9 cellular contexts compared by ENCODE assay signal in the genomic region with DNA sequence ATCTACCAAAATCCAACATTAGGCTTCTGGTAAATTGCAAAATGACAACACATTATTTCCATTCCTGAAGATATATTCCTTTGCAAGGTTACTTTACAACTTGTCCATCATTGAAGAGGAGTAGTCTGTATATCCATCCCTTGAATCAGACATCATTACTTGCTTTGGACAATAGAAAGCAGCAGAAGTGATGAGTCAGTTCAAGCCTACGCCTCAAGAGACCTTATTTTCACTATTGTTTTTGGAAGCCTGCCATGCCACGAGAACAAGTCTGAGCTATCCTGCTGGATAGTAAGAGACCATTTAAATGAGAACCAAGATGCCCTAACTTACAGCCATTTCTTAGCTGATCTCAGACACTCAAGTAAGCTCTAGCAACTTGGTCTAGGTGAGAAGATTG.
DNase-seq lines count a peak whose midpoint lies in the region; ATAC-seq and TF ChIP-seq lines count a peak whose summit lies in the region.
"Had no signal": no experiment of that assay in that cellular context is flagged by ENCODE, and none has a peak within 500 bp of the region (broad histone marks: within the 10 kb centered on the region; RNA-seq: fewer than 3 reads in every experiment).

No MANE protein-coding gene starts in this region.

- no peak overlapping the region for H3K4me3 ChIP-seq in lung
- H3K4me3 ChIP-seq: tibial nerve had no signal

- H3K9me3 ChIP-seq in lung (ENCODE audit: control insufficient read depth in 2 of 2, insufficient read depth in 1 of 2, low read length in 1 of 2): no peaks in the 10 kb centered on the region

- peak; percentile 81 for DNase-seq in RPMI8226
- DNase-seq in lung (ENCODE audit: low spot score): no peak
- DNase-seq in activated naive CD4-positive, alpha-beta T cell treated with anti-CD3 and anti-CD28 coated beads, Interleukin-2, amount 50 U/mL, for 16 hours: no peak
- no peak for DNase-seq in T-helper 2 cell
- no peak for DNase-seq in glutamatergic neuron
- no peak for DNase-seq in NCI-H2107 (lab: John Stamatoyannopoulos, UW)

- TF ChIP-seq CTCF in lung (IDR thresholded peaks at IDR 0.05; ENCODE audit: control extremely low read depth, extremely low read depth) (no peak), glutamatergic neuron (IDR thresholded peaks at IDR 0.05; ENCODE audit: partially characterized antibody, unreplicated experiment) (no peak)

- H3K4me1 ChIP-seq in lung (ENCODE audit: control insufficient read depth in 2 of 2, insufficient read depth in 2 of 2, low read length in 2 of 2): no peaks in the 10 kb centered on the region

- no peaks in the 10 kb centered on the region for H3K36me3 Mint-ChIP-seq in glutamatergic neuron (ENCODE audit: unreplicated experiment)

- no peaks in the 10 kb centered on the region for H3K4me1 Mint-ChIP-seq in glutamatergic neuron (ENCODE audit: low read depth, unreplicated experiment)

- H3K27ac ChIP-seq in lung (ENCODE audit: low read depth in 1 of 2, low read length in 1 of 2): no peak overlapping the region
- H3K27ac ChIP-seq: tibial nerve had no signal

- ATAC-seq in GM18519 (IDR thresholded peaks at IDR 0.05; ENCODE audit: low FRiP score, unreplicated experiment): peak; percentile 97
- ATAC-seq in HG02981 (IDR thresholded peaks at IDR 0.05; ENCODE audit: unreplicated experiment): peak; percentile 77
- peak; percentile 11 for ATAC-seq in lung (ENCODE audit: insufficient read depth, low FRiP score)

- no peaks in the 10 kb centered on the region for H3K9me3 Mint-ChIP-seq in glutamatergic neuron (ENCODE audit: unreplicated experiment)

- no peak overlapping the region for H3K27ac Mint-ChIP-seq in glutamatergic neuron (ENCODE audit: unreplicated experiment)

- H3K36me3 ChIP-seq in lung (ENCODE audit: control insufficient read depth in 2 of 2, insufficient read depth in 2 of 2, low read length in 2 of 2): no peaks in the 10 kb centered on the region
- H3K36me3 ChIP-seq: tibial nerve had no signal

- whole genome bisulfite sequencing in lung, 2 donors: 44 to 63% methylated on average over 2 of the region's 2 CpGs

- H3K4me3 Mint-ChIP-seq in glutamatergic neuron (ENCODE audit: unreplicated experiment): no peak overlapping the region

- no peaks in the 10 kb centered on the region for H3K27me3 ChIP-seq in lung (ENCODE audit: control insufficient read depth, insufficient read depth)
- H3K27me3 ChIP-seq: tibial nerve had no signal

- peaks cover 1% of the 10 kb centered on the region for H3K27me3 Mint-ChIP-seq in glutamatergic neuron (ENCODE audit: unreplicated experiment)

Comparison
In these comparisons a context has a peak if more than half of its experiments do, and no peak if none do; other contexts are left out.
1. ATAC-seq: peak in every context shown above with its lines; median percentile 97 in GM18519; 77 in HG02981; 11 in lung.